ENCODE assay signal across 8 cellular contexts in genomic region chr19:11142528-11143171, GRCh38. TPM values are rescaled to one million over a fixed set of nuclear protein-coding genes. Genes with fewer than 3 reads are reported as not detected.
DNase-seq lines count a peak whose midpoint lies in the region; ATAC-seq lines count a peak whose summit lies in the region.

No MANE protein-coding gene starts in this region.

- no peaks in the 10 kb centered on the region for H3K9me3 ChIP-seq in SJCRH30 (replicated peaks)

- H3K4me3 ChIP-seq in SJCRH30: peak overlapping the region; percentile 40

- H3K4me3 Mint-ChIP-seq in activated naive CD4-positive, alpha-beta T cell treated with anti-CD3 and anti-CD28 coated beads for 36 hours: no peak overlapping the region

- DNase-seq in G401 (ENCODE audit: low spot score) (peak; percentile 27), SJCRH30 (peak; percentile 95 to 96), fibroblast of gingiva (ENCODE audit: low read depth) (peak; percentile 92), myocyte (ENCODE audit: low read depth) (peak; percentile 96)
- DNase-seq in activated naive CD4-positive, alpha-beta T cell treated with anti-CD3 and anti-CD28 coated beads for 36 hours: no peak

- H3K27ac ChIP-seq in SJCRH30: peak overlapping the region; percentile 97

- H3K36me3 Mint-ChIP-seq in activated naive CD4-positive, alpha-beta T cell treated with anti-CD3 and anti-CD28 coated beads for 36 hours (ENCODE audit: low read depth): peaks cover 24% of the 10 kb centered on the region

- intact Hi-C loops in activated naive CD4-positive, alpha-beta T cell treated with anti-CD3 and anti-CD28 coated beads for 36 hours (cut with micrococcal nuclease): no loop called here

- peaks cover 2% of the 10 kb centered on the region for H3K9me3 Mint-ChIP-seq in activated naive CD4-positive, alpha-beta T cell treated with anti-CD3 and anti-CD28 coated beads for 36 hours

- no peak overlapping the region for H3K27ac Mint-ChIP-seq in activated naive CD4-positive, alpha-beta T cell treated with anti-CD3 and anti-CD28 coated beads for 36 hours

- peaks cover 39% of the 10 kb centered on the region for H3K4me1 ChIP-seq in SJCRH30

- no peaks in the 10 kb centered on the region for H3K27me3 ChIP-seq in SJCRH30

- H3K36me3 ChIP-seq in SJCRH30: peaks cover 8% of the 10 kb centered on the region

- peaks cover 15% of the 10 kb centered on the region for H3K4me1 Mint-ChIP-seq in activated naive CD4-positive, alpha-beta T cell treated with anti-CD3 and anti-CD28 coated beads for 36 hours (ENCODE audit: low read depth)

- no peak for ATAC-seq in GM21526 (IDR thresholded peaks at IDR 0.05; ENCODE audit: low FRiP score, unreplicated experiment)
- no peak for ATAC-seq in GM18870 (IDR thresholded peaks at IDR 0.05; ENCODE audit: unreplicated experiment)
- no peak for ATAC-seq in HG02798 (IDR thresholded peaks at IDR 0.05; ENCODE audit: poor library complexity, unreplicated experiment)

- in situ Hi-C loops in G401 (cut with HindIII; ENCODE audit: low sequenced_read_pairs): no loop called here

- CTCF ChIA-PET in activated naive CD4-positive, alpha-beta T cell treated with anti-CD3 and anti-CD28 coated beads for 36 hours (lab: Charles Lee): no interaction called here

- no peaks in the 10 kb centered on the region for H3K27me3 Mint-ChIP-seq in activated naive CD4-positive, alpha-beta T cell treated with anti-CD3 and anti-CD28 coated beads for 36 hours (ENCODE audit: low read depth)

RNA-seq across cellular contexts. Expression of gene SPC24, which starts 12.9 kb away (rescaled TPM):
- total RNA-seq in G401 (2014; rRNA removed; shearing (Covaris generic)): 74.0 and 74.7 TPM in 2 replicates
- total RNA-seq in SJCRH30 (2014; rRNA removed; shearing (Covaris generic)): 61.3 and 70.3 TPM in 2 replicates
- total RNA-seq in myocyte: 2.4 and 2.5 TPM in 2 replicates
- polyA plus RNA-seq in myocyte (2012): 1.3 TPM
- total RNA-seq in activated naive CD4-positive, alpha-beta T cell treated with anti-CD3 and anti-CD28 coated beads for 36 hours: 100 to 1,000 TPM in 1 of 2 experiments, 10 to 100 TPM in 1; 94.7 to 102 TPM

RNA-seq across cellular contexts. Expression of gene LDLR, which starts 53.4 kb away (rescaled TPM):
- total RNA-seq in G401 (2014; rRNA removed; shearing (Covaris generic)): 38.2 and 47.4 TPM in 2 replicates
- total RNA-seq in SJCRH30 (2014; rRNA removed; shearing (Covaris generic)): 51.6 and 57.0 TPM in 2 replicates
- 80.0 and 152 TPM in 2 replicates for total RNA-seq in myocyte
- polyA plus RNA-seq in myocyte (2012): 90.7 TPM
- total RNA-seq in activated naive CD4-positive, alpha-beta T cell treated with anti-CD3 and anti-CD28 coated beads for 36 hours: 10 to 100 TPM; 64.2 to 64.9 TPM

RNA-seq across cellular contexts. Expression of gene KANK2, which starts 54.7 kb away (rescaled TPM):
- total RNA-seq in G401 (2014; rRNA removed; shearing (Covaris generic)): 122 and 129 TPM in 2 replicates
- total RNA-seq in SJCRH30 (2014; rRNA removed; shearing (Covaris generic)): 86.1 and 98.4 TPM in 2 replicates
- 317 and 438 TPM in 2 replicates for total RNA-seq in myocyte
- polyA plus RNA-seq in myocyte (2012): 337 TPM
- total RNA-seq in activated naive CD4-positive, alpha-beta T cell treated with anti-CD3 and anti-CD28 coated beads for 36 hours: 1 to 10 TPM; 1.5 to 2.0 TPM

Comparison
In these comparisons a context has a peak if more than half of its experiments do, and no peak if none do; other contexts are left out.
1. RNA of gene SPC24, which starts 12.9 kb away (total RNA-seq): 94.7 to 102 TPM in activated naive CD4-positive, alpha-beta T cell treated with anti-CD3 and anti-CD28 coated beads for 36 hours, 74.0 to 74.7 TPM in G401 and 61.3 to 70.3 TPM in SJCRH30; 2.4 to 2.5 TPM in myocyte; every median in the first group is over 10 times any median in the second.
2. RNA of gene KANK2, which starts 54.7 kb away (total RNA-seq): 317 to 438 TPM in myocyte, 122 to 129 TPM in G401 and 86.1 to 98.4 TPM in SJCRH30; 1.5 to 2.0 TPM in activated naive CD4-positive, alpha-beta T cell treated with anti-CD3 and anti-CD28 coated beads for 36 hours; every median in the first group is over 10 times any median in the second.